ENCODE assay signal across 1 cellular context in the genomic region with DNA sequence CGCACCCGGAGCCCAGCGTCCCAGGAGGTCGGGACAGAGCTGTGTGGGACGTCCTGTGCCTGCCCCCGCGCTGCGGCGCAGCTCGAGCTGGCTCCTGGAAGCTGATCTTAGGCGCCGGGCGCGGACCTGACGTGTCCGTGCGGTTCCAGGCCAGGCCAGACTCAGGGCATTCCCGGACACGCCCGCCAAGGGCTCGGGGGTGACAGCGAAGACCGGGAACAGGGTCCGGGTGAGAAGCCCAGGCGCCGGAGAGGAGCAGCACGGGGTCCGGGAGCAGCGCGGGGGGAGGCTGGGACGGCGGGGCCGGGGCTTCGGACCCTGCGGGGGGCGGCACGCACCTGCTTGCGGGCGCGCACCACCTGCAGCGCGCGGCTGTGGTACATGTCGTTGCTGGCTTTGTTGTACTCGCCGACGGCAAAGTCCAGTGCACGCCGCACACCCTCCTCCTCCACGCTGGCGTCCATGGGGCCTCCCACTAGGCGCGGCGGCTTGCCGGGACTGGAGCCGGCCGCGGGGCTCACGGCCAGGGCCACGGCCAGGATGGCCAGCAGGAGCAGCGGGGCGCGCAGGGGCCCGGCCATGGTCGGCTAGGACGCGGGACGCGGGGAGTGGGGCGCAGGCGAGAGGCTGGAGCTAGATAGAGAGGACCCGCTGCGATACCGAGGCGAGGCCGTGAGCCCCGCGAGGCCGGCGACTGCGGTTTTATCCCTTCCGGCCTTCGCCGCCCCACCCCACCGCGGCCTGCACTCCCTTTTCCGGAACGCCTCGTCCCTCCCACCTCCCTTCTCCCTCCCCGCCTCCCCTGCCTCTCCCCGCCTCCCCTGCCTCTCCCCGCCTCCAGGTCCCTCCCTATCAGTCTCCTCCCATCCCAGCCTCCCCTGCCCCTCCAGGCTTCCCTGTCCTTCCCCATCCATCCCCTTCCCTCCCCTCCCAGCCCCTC.
A peak's percentile ranks its signal among the peaks of the same experiment; 100 is the strongest.
TF ChIP-seq lines count a peak whose summit lies in the region.

A gene with protein sequence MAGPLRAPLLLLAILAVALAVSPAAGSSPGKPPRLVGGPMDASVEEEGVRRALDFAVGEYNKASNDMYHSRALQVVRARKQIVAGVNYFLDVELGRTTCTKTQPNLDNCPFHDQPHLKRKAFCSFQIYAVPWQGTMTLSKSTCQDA (minus strand): TSS at position 674 of the 940 bp plus-strand sequence. CDS start 93 bp downstream, at position 581.

TF ChIP-seq in HepG2, 621 proteins besides CTCF, POLR2A, EP300 and RAD21 (continued from another document and continues in another):
- TF ChIP-seq, protein P1, sequence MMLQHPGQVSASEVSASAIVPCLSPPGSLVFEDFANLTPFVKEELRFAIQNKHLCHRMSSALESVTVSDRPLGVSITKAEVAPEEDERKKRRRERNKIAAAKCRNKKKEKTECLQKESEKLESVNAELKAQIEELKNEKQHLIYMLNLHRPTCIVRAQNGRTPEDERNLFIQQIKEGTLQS (CRISPR knock-in tag; IDR thresholded peaks at IDR 0.05): peak; percentile 72
- TF ChIP-seq, protein P2, sequence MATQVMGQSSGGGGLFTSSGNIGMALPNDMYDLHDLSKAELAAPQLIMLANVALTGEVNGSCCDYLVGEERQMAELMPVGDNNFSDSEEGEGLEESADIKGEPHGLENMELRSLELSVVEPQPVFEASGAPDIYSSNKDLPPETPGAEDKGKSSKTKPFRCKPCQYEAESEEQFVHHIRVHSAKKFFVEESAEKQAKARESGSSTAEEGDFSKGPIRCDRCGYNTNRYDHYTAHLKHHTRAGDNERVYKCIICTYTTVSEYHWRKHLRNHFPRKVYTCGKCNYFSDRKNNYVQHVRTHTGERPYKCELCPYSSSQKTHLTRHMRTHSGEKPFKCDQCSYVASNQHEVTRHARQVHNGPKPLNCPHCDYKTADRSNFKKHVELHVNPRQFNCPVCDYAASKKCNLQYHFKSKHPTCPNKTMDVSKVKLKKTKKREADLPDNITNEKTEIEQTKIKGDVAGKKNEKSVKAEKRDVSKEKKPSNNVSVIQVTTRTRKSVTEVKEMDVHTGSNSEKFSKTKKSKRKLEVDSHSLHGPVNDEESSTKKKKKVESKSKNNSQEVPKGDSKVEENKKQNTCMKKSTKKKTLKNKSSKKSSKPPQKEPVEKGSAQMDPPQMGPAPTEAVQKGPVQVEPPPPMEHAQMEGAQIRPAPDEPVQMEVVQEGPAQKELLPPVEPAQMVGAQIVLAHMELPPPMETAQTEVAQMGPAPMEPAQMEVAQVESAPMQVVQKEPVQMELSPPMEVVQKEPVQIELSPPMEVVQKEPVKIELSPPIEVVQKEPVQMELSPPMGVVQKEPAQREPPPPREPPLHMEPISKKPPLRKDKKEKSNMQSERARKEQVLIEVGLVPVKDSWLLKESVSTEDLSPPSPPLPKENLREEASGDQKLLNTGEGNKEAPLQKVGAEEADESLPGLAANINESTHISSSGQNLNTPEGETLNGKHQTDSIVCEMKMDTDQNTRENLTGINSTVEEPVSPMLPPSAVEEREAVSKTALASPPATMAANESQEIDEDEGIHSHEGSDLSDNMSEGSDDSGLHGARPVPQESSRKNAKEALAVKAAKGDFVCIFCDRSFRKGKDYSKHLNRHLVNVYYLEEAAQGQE (IDR thresholded peaks at IDR 0.05; ENCODE audit: borderline replicate concordance in 1 of 2, low read depth in 1 of 2, low read length in 2 of 2): peak in 1 of 2 experiments; percentile 58; a peak in 1 of 4 replicates
- TF ChIP-seq KLF12 (CRISPR knock-in tag; IDR thresholded peaks at IDR 0.05; ENCODE audit: borderline replicate concordance): peak; percentile 92
- no peak for TF ChIP-seq SNRNP70 (IDR thresholded peaks at IDR 0.05; ENCODE audit: low read depth, low read length)
- TF ChIP-seq NR1H2 (CRISPR knock-in tag; IDR thresholded peaks at IDR 0.05; ENCODE audit: borderline replicate concordance, low read depth): 0 out of 2 replicates have a peak, but pooled peaks have one; percentile 54
- TF ChIP-seq, protein P3, sequence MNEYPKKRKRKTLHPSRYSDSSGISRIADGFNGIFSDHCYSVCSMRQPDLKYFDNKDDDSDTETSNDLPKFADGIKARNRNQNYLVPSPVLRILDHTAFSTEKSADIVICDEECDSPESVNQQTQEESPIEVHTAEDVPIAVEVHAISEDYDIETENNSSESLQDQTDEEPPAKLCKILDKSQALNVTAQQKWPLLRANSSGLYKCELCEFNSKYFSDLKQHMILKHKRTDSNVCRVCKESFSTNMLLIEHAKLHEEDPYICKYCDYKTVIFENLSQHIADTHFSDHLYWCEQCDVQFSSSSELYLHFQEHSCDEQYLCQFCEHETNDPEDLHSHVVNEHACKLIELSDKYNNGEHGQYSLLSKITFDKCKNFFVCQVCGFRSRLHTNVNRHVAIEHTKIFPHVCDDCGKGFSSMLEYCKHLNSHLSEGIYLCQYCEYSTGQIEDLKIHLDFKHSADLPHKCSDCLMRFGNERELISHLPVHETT (CRISPR knock-in tag; conservative IDR thresholded peaks at IDR 0.05): peak; percentile 70; the same call in 1 of the 2 replicates
- peak; percentile 29; the same call in 1 of the 2 replicates for TF ChIP-seq GTF3A (CRISPR knock-in tag; conservative IDR thresholded peaks at IDR 0.05)
- no peak for TF ChIP-seq DNMT3B (CRISPR knock-in tag; conservative IDR thresholded peaks at IDR 0.05)
- peak; percentile 87 for TF ChIP-seq ZMAT3 (CRISPR knock-in tag; conservative IDR thresholded peaks at IDR 0.05)
- TF ChIP-seq, protein P4, sequence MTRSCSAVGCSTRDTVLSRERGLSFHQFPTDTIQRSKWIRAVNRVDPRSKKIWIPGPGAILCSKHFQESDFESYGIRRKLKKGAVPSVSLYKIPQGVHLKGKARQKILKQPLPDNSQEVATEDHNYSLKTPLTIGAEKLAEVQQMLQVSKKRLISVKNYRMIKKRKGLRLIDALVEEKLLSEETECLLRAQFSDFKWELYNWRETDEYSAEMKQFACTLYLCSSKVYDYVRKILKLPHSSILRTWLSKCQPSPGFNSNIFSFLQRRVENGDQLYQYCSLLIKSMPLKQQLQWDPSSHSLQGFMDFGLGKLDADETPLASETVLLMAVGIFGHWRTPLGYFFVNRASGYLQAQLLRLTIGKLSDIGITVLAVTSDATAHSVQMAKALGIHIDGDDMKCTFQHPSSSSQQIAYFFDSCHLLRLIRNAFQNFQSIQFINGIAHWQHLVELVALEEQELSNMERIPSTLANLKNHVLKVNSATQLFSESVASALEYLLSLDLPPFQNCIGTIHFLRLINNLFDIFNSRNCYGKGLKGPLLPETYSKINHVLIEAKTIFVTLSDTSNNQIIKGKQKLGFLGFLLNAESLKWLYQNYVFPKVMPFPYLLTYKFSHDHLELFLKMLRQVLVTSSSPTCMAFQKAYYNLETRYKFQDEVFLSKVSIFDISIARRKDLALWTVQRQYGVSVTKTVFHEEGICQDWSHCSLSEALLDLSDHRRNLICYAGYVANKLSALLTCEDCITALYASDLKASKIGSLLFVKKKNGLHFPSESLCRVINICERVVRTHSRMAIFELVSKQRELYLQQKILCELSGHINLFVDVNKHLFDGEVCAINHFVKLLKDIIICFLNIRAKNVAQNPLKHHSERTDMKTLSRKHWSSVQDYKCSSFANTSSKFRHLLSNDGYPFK (CRISPR knock-in tag; IDR thresholded peaks at IDR 0.05; ENCODE audit: borderline replicate concordance): no peak
- TF ChIP-seq ZSCAN9 (CRISPR knock-in tag; IDR thresholded peaks at IDR 0.05; ENCODE audit: borderline replicate concordance): no peak
- peak; percentile 91 for TF ChIP-seq RNF2 (conservative IDR thresholded peaks at IDR 0.05; ENCODE audit: low read depth)
- TF ChIP-seq HNF4A (CRISPR knock-in tag; IDR thresholded peaks at IDR 0.05): peak; percentile 31
- TF ChIP-seq MTF2 (CRISPR knock-in tag; IDR thresholded peaks at IDR 0.05; ENCODE audit: borderline replicate concordance): peak; percentile 94
- no peak for TF ChIP-seq CEBPB (IDR thresholded peaks at IDR 0.05; ENCODE audit: borderline replicate concordance, low read depth, low read length)
- TF ChIP-seq SP2 (CRISPR knock-in tag; IDR thresholded peaks at IDR 0.05): peak; percentile 65; the same call in 1 of the 2 replicates
- peak; percentile 88; the same call in 1 of the 2 replicates for TF ChIP-seq SNAPC2 (CRISPR knock-in tag; IDR thresholded peaks at IDR 0.05)
- TF ChIP-seq, protein P5, sequence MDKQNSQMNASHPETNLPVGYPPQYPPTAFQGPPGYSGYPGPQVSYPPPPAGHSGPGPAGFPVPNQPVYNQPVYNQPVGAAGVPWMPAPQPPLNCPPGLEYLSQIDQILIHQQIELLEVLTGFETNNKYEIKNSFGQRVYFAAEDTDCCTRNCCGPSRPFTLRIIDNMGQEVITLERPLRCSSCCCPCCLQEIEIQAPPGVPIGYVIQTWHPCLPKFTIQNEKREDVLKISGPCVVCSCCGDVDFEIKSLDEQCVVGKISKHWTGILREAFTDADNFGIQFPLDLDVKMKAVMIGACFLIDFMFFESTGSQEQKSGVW (CRISPR knock-in tag; IDR thresholded peaks at IDR 0.05; ENCODE audit: borderline replicate concordance): no peak
- no peak for TF ChIP-seq NBN (conservative IDR thresholded peaks at IDR 0.05)
- peak; percentile 90 for TF ChIP-seq ETV5 (CRISPR knock-in tag; IDR thresholded peaks at IDR 0.05; ENCODE audit: borderline replicate concordance)
- no peak for TF ChIP-seq CEBPG (CRISPR knock-in tag; IDR thresholded peaks at IDR 0.05)
- TF ChIP-seq NAIF1 (CRISPR knock-in tag; IDR thresholded peaks at IDR 0.05; ENCODE audit: borderline replicate concordance): no peak
- TF ChIP-seq, protein P6, sequence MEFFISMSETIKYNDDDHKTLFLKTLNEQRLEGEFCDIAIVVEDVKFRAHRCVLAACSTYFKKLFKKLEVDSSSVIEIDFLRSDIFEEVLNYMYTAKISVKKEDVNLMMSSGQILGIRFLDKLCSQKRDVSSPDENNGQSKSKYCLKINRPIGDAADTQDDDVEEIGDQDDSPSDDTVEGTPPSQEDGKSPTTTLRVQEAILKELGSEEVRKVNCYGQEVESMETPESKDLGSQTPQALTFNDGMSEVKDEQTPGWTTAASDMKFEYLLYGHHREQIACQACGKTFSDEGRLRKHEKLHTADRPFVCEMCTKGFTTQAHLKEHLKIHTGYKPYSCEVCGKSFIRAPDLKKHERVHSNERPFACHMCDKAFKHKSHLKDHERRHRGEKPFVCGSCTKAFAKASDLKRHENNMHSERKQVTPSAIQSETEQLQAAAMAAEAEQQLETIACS (CRISPR knock-in tag; IDR thresholded peaks at IDR 0.05): peak; percentile 74
- TF ChIP-seq SAFB2 (CRISPR knock-in tag; IDR thresholded peaks at IDR 0.05; ENCODE audit: borderline replicate concordance, low read depth): peak; percentile 95; the same call in 1 of the 2 replicates
- no peak; the same call in 1 of the 2 replicates for TF ChIP-seq ZSCAN29 (CRISPR knock-in tag; conservative IDR thresholded peaks at IDR 0.05)
- peak; percentile 90; the same call in 1 of the 2 replicates for TF ChIP-seq ZFP90 (CRISPR knock-in tag; IDR thresholded peaks at IDR 0.05; ENCODE audit: borderline replicate concordance)
- no peak for TF ChIP-seq ADNP (CRISPR knock-in tag; IDR thresholded peaks at IDR 0.05)
- TF ChIP-seq ZZZ3 (CRISPR knock-in tag; IDR thresholded peaks at IDR 0.05; ENCODE audit: borderline replicate concordance): no peak
- TF ChIP-seq PHF8 (CRISPR knock-in tag; IDR thresholded peaks at IDR 0.05): peak; percentile 88
- TF ChIP-seq, protein P7, sequence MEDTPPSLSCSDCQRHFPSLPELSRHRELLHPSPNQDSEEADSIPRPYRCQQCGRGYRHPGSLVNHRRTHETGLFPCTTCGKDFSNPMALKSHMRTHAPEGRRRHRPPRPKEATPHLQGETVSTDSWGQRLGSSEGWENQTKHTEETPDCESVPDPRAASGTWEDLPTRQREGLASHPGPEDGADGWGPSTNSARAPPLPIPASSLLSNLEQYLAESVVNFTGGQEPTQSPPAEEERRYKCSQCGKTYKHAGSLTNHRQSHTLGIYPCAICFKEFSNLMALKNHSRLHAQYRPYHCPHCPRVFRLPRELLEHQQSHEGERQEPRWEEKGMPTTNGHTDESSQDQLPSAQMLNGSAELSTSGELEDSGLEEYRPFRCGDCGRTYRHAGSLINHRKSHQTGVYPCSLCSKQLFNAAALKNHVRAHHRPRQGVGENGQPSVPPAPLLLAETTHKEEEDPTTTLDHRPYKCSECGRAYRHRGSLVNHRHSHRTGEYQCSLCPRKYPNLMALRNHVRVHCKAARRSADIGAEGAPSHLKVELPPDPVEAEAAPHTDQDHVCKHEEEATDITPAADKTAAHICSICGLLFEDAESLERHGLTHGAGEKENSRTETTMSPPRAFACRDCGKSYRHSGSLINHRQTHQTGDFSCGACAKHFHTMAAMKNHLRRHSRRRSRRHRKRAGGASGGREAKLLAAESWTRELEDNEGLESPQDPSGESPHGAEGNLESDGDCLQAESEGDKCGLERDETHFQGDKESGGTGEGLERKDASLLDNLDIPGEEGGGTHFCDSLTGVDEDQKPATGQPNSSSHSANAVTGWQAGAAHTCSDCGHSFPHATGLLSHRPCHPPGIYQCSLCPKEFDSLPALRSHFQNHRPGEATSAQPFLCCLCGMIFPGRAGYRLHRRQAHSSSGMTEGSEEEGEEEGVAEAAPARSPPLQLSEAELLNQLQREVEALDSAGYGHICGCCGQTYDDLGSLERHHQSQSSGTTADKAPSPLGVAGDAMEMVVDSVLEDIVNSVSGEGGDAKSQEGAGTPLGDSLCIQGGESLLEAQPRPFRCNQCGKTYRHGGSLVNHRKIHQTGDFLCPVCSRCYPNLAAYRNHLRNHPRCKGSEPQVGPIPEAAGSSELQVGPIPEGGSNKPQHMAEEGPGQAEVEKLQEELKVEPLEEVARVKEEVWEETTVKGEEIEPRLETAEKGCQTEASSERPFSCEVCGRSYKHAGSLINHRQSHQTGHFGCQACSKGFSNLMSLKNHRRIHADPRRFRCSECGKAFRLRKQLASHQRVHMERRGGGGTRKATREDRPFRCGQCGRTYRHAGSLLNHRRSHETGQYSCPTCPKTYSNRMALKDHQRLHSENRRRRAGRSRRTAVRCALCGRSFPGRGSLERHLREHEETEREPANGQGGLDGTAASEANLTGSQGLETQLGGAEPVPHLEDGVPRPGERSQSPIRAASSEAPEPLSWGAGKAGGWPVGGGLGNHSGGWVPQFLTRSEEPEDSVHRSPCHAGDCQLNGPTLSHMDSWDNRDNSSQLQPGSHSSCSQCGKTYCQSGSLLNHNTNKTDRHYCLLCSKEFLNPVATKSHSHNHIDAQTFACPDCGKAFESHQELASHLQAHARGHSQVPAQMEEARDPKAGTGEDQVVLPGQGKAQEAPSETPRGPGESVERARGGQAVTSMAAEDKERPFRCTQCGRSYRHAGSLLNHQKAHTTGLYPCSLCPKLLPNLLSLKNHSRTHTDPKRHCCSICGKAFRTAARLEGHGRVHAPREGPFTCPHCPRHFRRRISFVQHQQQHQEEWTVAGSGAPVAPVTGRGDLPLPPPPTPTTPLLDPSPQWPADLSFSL (CRISPR knock-in tag; IDR thresholded peaks at IDR 0.05): no peak
- TF ChIP-seq TRIM24 (CRISPR knock-in tag; IDR thresholded peaks at IDR 0.05): no peak
- peak; percentile 86 for TF ChIP-seq ZFYVE20 (CRISPR knock-in tag; IDR thresholded peaks at IDR 0.05; ENCODE audit: borderline replicate concordance, low read depth)
- no peak for TF ChIP-seq ZNF510 (CRISPR knock-in tag; IDR thresholded peaks at IDR 0.05; ENCODE audit: low read depth)
- TF ChIP-seq MYNN (CRISPR knock-in tag; IDR thresholded peaks at IDR 0.05; ENCODE audit: low read depth): no peak; the same call in 1 of the 2 replicates
- peak; percentile 76 for TF ChIP-seq REL (CRISPR knock-in tag; conservative IDR thresholded peaks at IDR 0.05)
- peak; percentile 63 for TF ChIP-seq ZIK1 (CRISPR knock-in tag; IDR thresholded peaks at IDR 0.05; ENCODE audit: borderline replicate concordance, low read depth)
- TF ChIP-seq HDAC6 (IDR thresholded peaks at IDR 0.05; ENCODE audit: low read depth, low read length): no peak
- peak; percentile 79; the same call in 1 of the 2 replicates for TF ChIP-seq PHF21A (CRISPR knock-in tag; IDR thresholded peaks at IDR 0.05)
- peak; percentile 83; the same call in 2 of the 3 replicates for TF ChIP-seq MXI1 (IDR thresholded peaks at IDR 0.05; ENCODE audit: borderline replicate concordance, low read depth, low read length)
